In the genomic region with DNA sequence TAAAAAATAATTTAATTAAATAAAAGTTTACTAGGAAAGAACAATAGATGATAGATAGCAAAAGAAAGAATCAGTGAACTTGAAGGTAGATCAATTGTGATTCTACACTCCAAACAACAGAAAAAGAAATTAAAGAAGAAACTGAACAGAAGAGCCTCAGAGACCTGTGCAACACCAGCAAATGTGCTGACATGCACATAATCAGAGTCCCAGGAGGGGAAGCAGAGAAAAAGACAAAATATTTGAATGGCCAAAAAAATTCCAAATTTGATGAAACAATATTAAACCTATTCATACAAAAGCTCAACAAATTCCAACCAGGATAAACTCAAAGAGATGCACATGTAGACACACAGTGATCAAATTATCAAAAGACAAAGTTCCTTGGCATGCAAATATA, we compare ENCODE assay signal across 5 cellular contexts.
"Had no signal": no experiment of that assay in that cellular context is flagged by ENCODE, and none has a peak within 500 bp of the region (broad histone marks: within the 10 kb centered on the region; RNA-seq: fewer than 3 reads in every experiment).

No MANE protein-coding gene starts in this region.

- H3K4me2 ChIP-seq: KMS-11 had no signal

- DNase-seq: KBM-7, KG1 had no signal

- H3K27ac ChIP-seq: HL-60, KMS-11 had no signal

- FAIRE-seq: HTR-8/SVneo had no signal

- H3K9ac ChIP-seq: KMS-11 had no signal
